Comparison of ENCODE assay signal across 27 cellular contexts in the genomic region with DNA sequence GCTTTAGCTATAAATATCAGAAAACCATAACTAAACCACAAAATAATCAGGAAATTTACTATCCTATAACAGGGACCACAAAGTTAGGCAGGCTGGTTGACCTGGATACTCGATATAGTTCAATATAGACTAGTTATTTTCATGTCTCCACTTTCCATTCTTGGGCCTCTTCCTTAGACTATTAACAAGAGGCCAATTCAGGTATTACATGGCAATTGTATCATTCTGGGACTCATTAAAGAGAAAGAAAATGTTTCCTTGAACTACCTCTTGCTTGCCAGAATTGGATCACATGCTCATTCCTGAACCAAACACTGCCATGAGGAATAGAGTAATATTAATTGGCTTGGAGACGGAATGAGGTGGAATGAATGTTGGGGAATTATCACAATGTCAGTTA.
DNase-seq lines count a peak whose midpoint lies in the region; ATAC-seq, FAIRE-seq and TF ChIP-seq lines count a peak whose summit lies in the region.
"Had no signal": no experiment of that assay in that cellular context is flagged by ENCODE, and none has a peak within 500 bp of the region (broad histone marks: within the 10 kb centered on the region; RNA-seq: fewer than 3 reads in every experiment).

No MANE protein-coding gene starts in this region.

- WGBS in K562 (ENCODE audit: insufficient coverage, low coverage, missing lambda C conversion rate): 0% methylated on average over 2 of the region's 2 CpGs

- no peak for TF ChIP-seq CTCF in K562 (IDR thresholded peaks at IDR 0.05 in 2 of 3, conservative IDR thresholded peaks at IDR 0.05 in 1 of 3; ENCODE audit: insufficient read depth in 2 of 3, low read depth in 1 of 3, low read length in 3 of 3)
- no peak for TF ChIP-seq CTCF in retinal pigment epithelial cell (conservative IDR thresholded peaks at IDR 0.05; ENCODE audit: low read depth, low read length)

- H3K9ac ChIP-seq in K562 (ENCODE audit: insufficient read depth in 1 of 2, low read depth in 2 of 2, low read length in 2 of 2): no peak overlapping the region

- FAIRE-seq in K562 (lab: Jason Lieb, UNC): no peak
- FAIRE-seq: endometrium, small intestine had no signal

- no peaks in the 10 kb centered on the region for H3K9me3 ChIP-seq in K562 (replicated peaks; ENCODE audit: control insufficient read depth, insufficient read depth, low read depth, low read length)

- no peak for TF ChIP-seq RAD21 in K562 (CRISPR knock-in tag; conservative IDR thresholded peaks at IDR 0.05 in 1 of 2, IDR thresholded peaks at IDR 0.05 in 1 of 2)

- ATAC-seq in K562: peak; percentile 50; the same call in 2 of the 3 replicates
- ATAC-seq: left lobe of liver, T-cell had no signal

- CTCF ChIA-PET in K562 (lab: Yijun Ruan, JAX; ENCODE audit: low intra/inter-chr PET ratio): no interaction called here

- H2AFZ ChIP-seq in K562 (ENCODE audit: low read depth, low read length): no peak overlapping the region
- H2AFZ ChIP-seq: hepatocyte had no signal

- H3K27ac ChIP-seq in K562 (ENCODE audit: extremely low read depth, low read depth, low read length): no peak overlapping the region
- H3K27ac ChIP-seq: hepatocyte had no signal

- in situ Hi-C loops in K562 (cut with MboI): no loop called here

- BruUV-seq in K562 (replicated peaks; lab: Mats Ljungman, UMichigan): no TSS peak

- no peaks in the 10 kb centered on the region for H3K36me3 ChIP-seq in K562 (ENCODE audit: control insufficient read depth, insufficient read depth, low read length)

- H3K4me2 ChIP-seq in K562 (ENCODE audit: insufficient read depth, low read length): no peak overlapping the region
- H3K4me2 ChIP-seq: hepatocyte had no signal

- no peaks in the 10 kb centered on the region for H3K4me1 ChIP-seq in K562 (replicated peaks in 1 of 2; ENCODE audit: control insufficient read depth in 2 of 2, insufficient read depth in 2 of 2, low read length in 2 of 2)

- intact Hi-C loops in K562 (cut with micrococcal nuclease): no loop called here

- H3K4me3 ChIP-seq in K562: no peak overlapping the region
- no peak overlapping the region for H3K4me3 ChIP-seq in retinal pigment epithelial cell (ENCODE audit: low read length)
- H3K4me3 ChIP-seq: hepatocyte had no signal

- no peak for TF ChIP-seq POLR2A in K562 (conservative IDR thresholded peaks at IDR 0.05)

- no peaks in the 10 kb centered on the region for H3K79me2 ChIP-seq in K562 (ENCODE audit: control insufficient read depth, insufficient read depth, low read length)
- H3K79me2 ChIP-seq: hepatocyte had no signal

- DNase-seq in DMS53 (lab: John Stamatoyannopoulos, UW) (peak; percentile 18), DMS53 treated with DMSO at 0.1 percent for 48 hours (lab: John Stamatoyannopoulos, UW; ENCODE audit: unreplicated experiment) (no peak), NAMALWA (ENCODE audit: low spot score) (peak; percentile 11), K562 (ENCODE audit: extremely low read depth in 1 of 4, low spot score in 3 of 4) (peak in 2 of 4 experiments; percentile 10), retinal pigment epithelial cell (ENCODE audit: low read depth) (peak; percentile 6), cerebellar cortex (ENCODE audit: low spot score) (no peak), NCI-H774 (lab: John Stamatoyannopoulos, UW) (no peak), mucosa of gallbladder (ENCODE audit: low spot score) (no peak)
- DNase-seq: 8988T; activated CD4-positive, alpha-beta T cell treated with anti-CD3 and anti-CD28 coated beads, Interleukin-2, amount 50 U/mL, for 48 hours; activated effector memory CD4-positive, alpha-beta T cell treated with Interleukin-2 at 50 U/mL for 16 hours; activated naive CD8-positive, alpha-beta T cell treated with anti-CD3 and anti-CD28 coated beads, Interleukin-2, amount 10 ng/mL, durations not matched to agents 7 days and 5 days; activated T-cell treated with anti-CD3 and anti-CD28 coated beads for 4 hours; central memory CD4-positive, alpha-beta T cell; dermis blood vessel endothelial cell; Karpas-422; mesendoderm; NCI-H1092 treated with DMSO at 0.1 percent for 48 hours; NCI-H2081; NCI-H82; SHP77 treated with DMSO at 0.1 percent for 48 hours; small intestine; stimulated activated CD4-positive, alpha-beta T cell treated with anti-CD3 and anti-CD28 coated beads, Interleukin-1b, Interleukin-23, amount 100 ng/mL, for 48 hours; T-cell had no signal

- POLR2A ChIA-PET in K562 (lab: Yijun Ruan, JAX): no interaction called here

- no peak for TF ChIP-seq EP300 in K562 (IDR thresholded peaks at IDR 0.05; ENCODE audit: low read length)

- no peaks in the 10 kb centered on the region for H3K9me1 ChIP-seq in K562 (ENCODE audit: control insufficient read depth, insufficient read depth, low read length)

- no peaks in the 10 kb centered on the region for H4K20me1 ChIP-seq in K562 (replicated peaks; ENCODE audit: control insufficient read depth, insufficient read depth, low read length)

- peaks cover 4 to 5% of the 10 kb centered on the region in 2 experiments; a peak in 3 of 5 replicates for H3K27me3 ChIP-seq in K562 (ENCODE audit: control insufficient read depth in 2 of 2, insufficient read depth in 2 of 2, low read length in 2 of 2)
- H3K27me3 ChIP-seq: hepatocyte had no signal

TF ChIP-seq in K562, 482 proteins besides CTCF, POLR2A, EP300 and RAD21 (continues in another document):
- TF ChIP-seq COPS2 (conservative IDR thresholded peaks at IDR 0.05) (no peak), SMARCA5 (IDR thresholded peaks at IDR 0.05) (no peak), ZNF717 (CRISPR knock-in tag; IDR thresholded peaks at IDR 0.05) (no peak), ZKSCAN1 (IDR thresholded peaks at IDR 0.05; ENCODE audit: low read depth, low read length) (no peak), ZNF584 (CRISPR knock-in tag; IDR thresholded peaks at IDR 0.05; ENCODE audit: low read depth) (no peak), ZNF707 (CRISPR knock-in tag; conservative IDR thresholded peaks at IDR 0.05) (no peak), TEAD2 (tag; IDR thresholded peaks at IDR 0.05) (no peak), CTBP1 (IDR thresholded peaks at IDR 0.05; ENCODE audit: borderline replicate concordance) (no peak), ZNF384 (IDR thresholded peaks at IDR 0.05; ENCODE audit: low read depth, low read length) (no peak), RUNX1 (IDR thresholded peaks at IDR 0.05; ENCODE audit: low read depth) (no peak), TAF1 (IDR thresholded peaks at IDR 0.05; ENCODE audit: control insufficient read depth, extremely low read depth, insufficient read depth, low read length, severe bottlenecking) (no peak)
- TF ChIP-seq, protein P1, sequence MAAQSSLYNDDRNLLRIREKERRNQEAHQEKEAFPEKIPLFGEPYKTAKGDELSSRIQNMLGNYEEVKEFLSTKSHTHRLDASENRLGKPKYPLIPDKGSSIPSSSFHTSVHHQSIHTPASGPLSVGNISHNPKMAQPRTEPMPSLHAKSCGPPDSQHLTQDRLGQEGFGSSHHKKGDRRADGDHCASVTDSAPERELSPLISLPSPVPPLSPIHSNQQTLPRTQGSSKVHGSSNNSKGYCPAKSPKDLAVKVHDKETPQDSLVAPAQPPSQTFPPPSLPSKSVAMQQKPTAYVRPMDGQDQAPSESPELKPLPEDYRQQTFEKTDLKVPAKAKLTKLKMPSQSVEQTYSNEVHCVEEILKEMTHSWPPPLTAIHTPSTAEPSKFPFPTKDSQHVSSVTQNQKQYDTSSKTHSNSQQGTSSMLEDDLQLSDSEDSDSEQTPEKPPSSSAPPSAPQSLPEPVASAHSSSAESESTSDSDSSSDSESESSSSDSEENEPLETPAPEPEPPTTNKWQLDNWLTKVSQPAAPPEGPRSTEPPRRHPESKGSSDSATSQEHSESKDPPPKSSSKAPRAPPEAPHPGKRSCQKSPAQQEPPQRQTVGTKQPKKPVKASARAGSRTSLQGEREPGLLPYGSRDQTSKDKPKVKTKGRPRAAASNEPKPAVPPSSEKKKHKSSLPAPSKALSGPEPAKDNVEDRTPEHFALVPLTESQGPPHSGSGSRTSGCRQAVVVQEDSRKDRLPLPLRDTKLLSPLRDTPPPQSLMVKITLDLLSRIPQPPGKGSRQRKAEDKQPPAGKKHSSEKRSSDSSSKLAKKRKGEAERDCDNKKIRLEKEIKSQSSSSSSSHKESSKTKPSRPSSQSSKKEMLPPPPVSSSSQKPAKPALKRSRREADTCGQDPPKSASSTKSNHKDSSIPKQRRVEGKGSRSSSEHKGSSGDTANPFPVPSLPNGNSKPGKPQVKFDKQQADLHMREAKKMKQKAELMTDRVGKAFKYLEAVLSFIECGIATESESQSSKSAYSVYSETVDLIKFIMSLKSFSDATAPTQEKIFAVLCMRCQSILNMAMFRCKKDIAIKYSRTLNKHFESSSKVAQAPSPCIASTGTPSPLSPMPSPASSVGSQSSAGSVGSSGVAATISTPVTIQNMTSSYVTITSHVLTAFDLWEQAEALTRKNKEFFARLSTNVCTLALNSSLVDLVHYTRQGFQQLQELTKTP (IDR thresholded peaks at IDR 0.05; ENCODE audit: low read depth in 1 of 2, partially characterized antibody in 2 of 2): no peak
- TF ChIP-seq, protein P2, sequence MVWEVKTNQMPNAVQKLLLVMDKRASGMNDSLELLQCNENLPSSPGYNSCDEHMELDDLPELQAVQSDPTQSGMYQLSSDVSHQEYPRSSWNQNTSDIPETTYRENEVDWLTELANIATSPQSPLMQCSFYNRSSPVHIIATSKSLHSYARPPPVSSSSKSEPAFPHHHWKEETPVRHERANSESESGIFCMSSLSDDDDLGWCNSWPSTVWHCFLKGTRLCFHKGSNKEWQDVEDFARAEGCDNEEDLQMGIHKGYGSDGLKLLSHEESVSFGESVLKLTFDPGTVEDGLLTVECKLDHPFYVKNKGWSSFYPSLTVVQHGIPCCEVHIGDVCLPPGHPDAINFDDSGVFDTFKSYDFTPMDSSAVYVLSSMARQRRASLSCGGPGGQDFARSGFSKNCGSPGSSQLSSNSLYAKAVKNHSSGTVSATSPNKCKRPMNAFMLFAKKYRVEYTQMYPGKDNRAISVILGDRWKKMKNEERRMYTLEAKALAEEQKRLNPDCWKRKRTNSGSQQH (CRISPR knock-in tag; IDR thresholded peaks at IDR 0.05): no peak
- TF ChIP-seq, protein P3, sequence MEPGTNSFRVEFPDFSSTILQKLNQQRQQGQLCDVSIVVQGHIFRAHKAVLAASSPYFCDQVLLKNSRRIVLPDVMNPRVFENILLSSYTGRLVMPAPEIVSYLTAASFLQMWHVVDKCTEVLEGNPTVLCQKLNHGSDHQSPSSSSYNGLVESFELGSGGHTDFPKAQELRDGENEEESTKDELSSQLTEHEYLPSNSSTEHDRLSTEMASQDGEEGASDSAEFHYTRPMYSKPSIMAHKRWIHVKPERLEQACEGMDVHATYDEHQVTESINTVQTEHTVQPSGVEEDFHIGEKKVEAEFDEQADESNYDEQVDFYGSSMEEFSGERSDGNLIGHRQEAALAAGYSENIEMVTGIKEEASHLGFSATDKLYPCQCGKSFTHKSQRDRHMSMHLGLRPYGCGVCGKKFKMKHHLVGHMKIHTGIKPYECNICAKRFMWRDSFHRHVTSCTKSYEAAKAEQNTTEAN (CRISPR knock-in tag; IDR thresholded peaks at IDR 0.05): no peak

Comparison
In these comparisons a context has a peak if more than half of its experiments do, and no peak if none do; other contexts are left out.
1. DNase-seq: peak in DMS53 (single experiment), NAMALWA (single experiment) and retinal pigment epithelial cell (single experiment); none in DMS53 treated with DMSO at 0.1 percent for 48 hours (single experiment), cerebellar cortex (single experiment), NCI-H774 (single experiment) and mucosa of gallbladder (single experiment).